Comparison of ENCODE assay signal across 3 cellular contexts in the genomic region with DNA sequence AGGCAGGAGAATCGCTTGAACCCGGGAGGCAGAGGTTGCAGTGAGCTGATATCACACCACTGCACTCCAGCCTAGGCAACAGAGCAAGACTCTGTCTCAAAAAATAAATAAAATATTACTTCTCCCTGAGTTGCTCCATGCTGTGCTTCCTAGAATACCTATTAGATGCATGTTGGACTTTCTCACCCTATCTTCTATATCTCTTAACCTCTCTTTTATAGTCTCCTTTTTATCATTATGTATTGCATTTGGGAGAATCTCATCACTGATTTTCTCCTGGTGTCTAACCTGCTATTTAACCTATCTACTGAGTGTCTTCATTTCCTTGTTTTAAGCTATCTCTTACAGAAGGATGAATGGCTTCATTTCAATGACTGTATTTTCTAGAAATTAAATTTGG.
"Had no signal": no experiment of that assay in that cellular context is flagged by ENCODE, and none has a peak within 500 bp of the region (broad histone marks: within the 10 kb centered on the region; RNA-seq: fewer than 3 reads in every experiment).

No MANE protein-coding gene starts in this region.

- DNase-seq: GDM1, GF-D8 had no signal

- H3K4me3 ChIP-seq: GM12878 had no signal

- ATAC-seq: GM12878 had no signal
